19 cellular contexts compared by ENCODE assay signal in genomic region chr7:27178366-27178765, GRCh38. TPM values are rescaled to one million over a fixed set of nuclear protein-coding genes. Genes with fewer than 3 reads are reported as not detected.
DNase-seq lines count a peak whose midpoint lies in the region; ATAC-seq, FAIRE-seq and TF ChIP-seq lines count a peak whose summit lies in the region.
"Had no signal": no experiment of that assay in that cellular context is flagged by ENCODE, and none has a peak within 500 bp of the region (broad histone marks: within the 10 kb centered on the region; RNA-seq: fewer than 3 reads in every experiment).

No MANE protein-coding gene starts in this region.

- in situ Hi-C loops in Caki2 (cut with HindIII; ENCODE audit: low pct_unique_long_range_greater_than_20kb, low sequenced_read_pairs) (no loop called here), gastrocnemius medialis (cut with MboI; ENCODE audit: low sequenced_read_pairs in 4 of 4) (loop anchor here in 3 of 4 donors (10.0 to 25.0 kb wide), 5 partner anchors 909 to 1416 kb away; partner anchors contain the start of gene CREB5 (in 1 of the 3))

- TF ChIP-seq CTCF in gastrocnemius medialis (IDR thresholded peaks at IDR 0.05 in 4 of 5, conservative IDR thresholded peaks at IDR 0.05 in 1 of 5): no peak

- peak; percentile 15 to 21 for ATAC-seq in gastrocnemius medialis
- ATAC-seq: heart right ventricle; natural killer cell treated with Interleukin-12 subunit alpha and Interleukin-12 subunit beta and Interleukin-15 and Interleukin-18, amount 100 ng/mL, for 72 hours had no signal

- peak overlapping the region; percentile 90 to 99 (median 95) for H3K27ac ChIP-seq in gastrocnemius medialis
- H3K27ac ChIP-seq: cardiac muscle cell, heart right ventricle had no signal

- TF ChIP-seq POLR2A in gastrocnemius medialis (IDR thresholded peaks at IDR 0.05): peak in 1 of 2 donors; percentile 7
- TF ChIP-seq POLR2A in GM12891 (IDR thresholded peaks at IDR 0.05; ENCODE audit: low read depth, low read length): no peak

- FAIRE-seq in GM12891 (lab: Jason Lieb, UNC): no peak
- FAIRE-seq: GM12892 had no signal

- intact Hi-C loops in gastrocnemius medialis (cut with DNase I; ENCODE audit: low total_unique reads): loop anchor here (10.0 kb wide), 1 partner anchor 1504 kb away; no protein-coding TSS in a partner anchor

- DNase-seq in Caki2 (ENCODE audit: low read depth) (peak; percentile 26), NCI-H446 treated with DMSO at 0.1 percent for 48 hours (lab: John Stamatoyannopoulos, UW) (peak; percentile 30), glomerular visceral epithelial cell (ENCODE audit: extremely low spot score) (peak; percentile 50), gastrocnemius medialis (peak; percentile 50 to 68), GM12891 (ENCODE audit: insufficient read length, low spot score) (no peak), GOT3 (lab: John Stamatoyannopoulos, UW) (no peak), activated gamma-delta T cell (lab: John Stamatoyannopoulos, UW) (no peak), CD1c-positive myeloid dendritic cell (ENCODE audit: extremely low spot score) (no peak)
- DNase-seq: activated naive CD4-positive, alpha-beta T cell treated with Interleukin-2 at 50 U/mL for 16 hours; AML-193; DMS79; heart right ventricle; NCI-H1105 treated with DMSO at 0.1 percent for 48 hours; SK-N-SH; substantia nigra had no signal

- no peaks in the 10 kb centered on the region for H3K9me3 ChIP-seq in gastrocnemius medialis
- H3K9me3 ChIP-seq: heart right ventricle, SK-N-SH had no signal

- no peaks in the 10 kb centered on the region for H3K36me3 ChIP-seq in gastrocnemius medialis
- H3K36me3 ChIP-seq: cardiac muscle cell had no signal

- H3K27me3 ChIP-seq in gastrocnemius medialis: peaks cover 0 to 3% (median 3%) of the 10 kb centered on the region in 3 donors

- H3K4me3 ChIP-seq in gastrocnemius medialis: peak overlapping the region; percentile 47 to 56 (median 52)
- H3K4me3 ChIP-seq: cardiac muscle cell, heart right ventricle had no signal

- H3K4me1 ChIP-seq in gastrocnemius medialis: peaks cover 45 to 68% of the 10 kb centered on the region in 2 donors

TF ChIP-seq in GM12891, 5 proteins besides CTCF, POLR2A, EP300 and RAD21:
- TF ChIP-seq TAF1 (IDR thresholded peaks at IDR 0.05; ENCODE audit: low read depth, low read length) (no peak), SPI1 (IDR thresholded peaks at IDR 0.05; ENCODE audit: low read depth, low read length) (no peak), PAX5 (IDR thresholded peaks at IDR 0.05; ENCODE audit: insufficient read depth, low read length, severe bottlenecking) (no peak), POLR2AphosphoS5 (IDR thresholded peaks at IDR 0.05; ENCODE audit: low read depth, low read length) (no peak), POU2F2 (IDR thresholded peaks at IDR 0.05; ENCODE audit: low read depth, low read length) (no peak)

RNA-seq across cellular contexts. Expression of gene HOXA10, which starts 4.2 kb away (rescaled TPM):
- 22.1 and 31.5 TPM in 2 replicates for total RNA-seq in Caki2 (2014; rRNA removed; shearing (Covaris generic); ENCODE audit: low replicate concordance)
- total RNA-seq in gastrocnemius medialis: 10 to 100 TPM; 24.6 to 61.2 (median 40.0) TPM
- polyA plus RNA-seq in GM12891 (2012; ENCODE audit: low read depth, missing spikeins): not detected
- total RNA-seq: cardiac muscle cell had no signal
- polyA plus RNA-seq: cardiac muscle cell, SK-N-SH had no signal

RNA-seq across cellular contexts. Expression of gene HOXA11, which starts 6.7 kb away (rescaled TPM):
- total RNA-seq in Caki2 (2014; rRNA removed; shearing (Covaris generic); ENCODE audit: low replicate concordance): not detected in 2 replicates
- total RNA-seq in gastrocnemius medialis: 1 to 10 TPM; 5.1 to 7.9 (median 6.4) TPM
- not detected for polyA plus RNA-seq in GM12891 (2012; ENCODE audit: low read depth, missing spikeins)
- total RNA-seq: activated CD8-positive, alpha-beta memory T cell treated with anti-CD3 and anti-CD28 coated beads for 36 hours; cardiac muscle cell; heart right ventricle had no signal
- polyA plus RNA-seq: cardiac muscle cell, heart right ventricle, SK-N-SH had no signal

RNA-seq across cellular contexts. Expression of gene HOXA9, which starts 13.0 kb away (rescaled TPM):
- total RNA-seq in Caki2 (2014; rRNA removed; shearing (Covaris generic); ENCODE audit: low replicate concordance): 46.9 and 62.2 TPM in 2 replicates
- total RNA-seq in gastrocnemius medialis: 10 to 100 TPM; 18.9 to 30.3 (median 19.5) TPM
- polyA plus RNA-seq in GM12891 (2012; ENCODE audit: low read depth, missing spikeins): not detected
- total RNA-seq: activated CD8-positive, alpha-beta memory T cell treated with anti-CD3 and anti-CD28 coated beads for 36 hours; cardiac muscle cell; heart right ventricle had no signal
- polyA plus RNA-seq: cardiac muscle cell, heart right ventricle, SK-N-SH had no signal

RNA-seq across cellular contexts. Expression of gene HOXA13, which starts 21.5 kb away (rescaled TPM):
- 0.70 and 1.2 TPM in 2 replicates for total RNA-seq in Caki2 (2014; rRNA removed; shearing (Covaris generic); ENCODE audit: low replicate concordance)
- total RNA-seq in gastrocnemius medialis: 1 to 10 TPM in 3 of 4 donors, under 1 TPM in 1; 0.82 to 2.4 (median 1.7) TPM
- polyA plus RNA-seq in GM12891 (2012; ENCODE audit: low read depth, missing spikeins): not detected
- total RNA-seq: activated CD8-positive, alpha-beta memory T cell treated with anti-CD3 and anti-CD28 coated beads for 36 hours; cardiac muscle cell; heart right ventricle; natural killer cell treated with Interleukin-12 subunit alpha and Interleukin-12 subunit beta and Interleukin-15 and Interleukin-18, amount 100 ng/mL, for 72 hours had no signal
- polyA plus RNA-seq: cardiac muscle cell, heart right ventricle, SK-N-SH had no signal

RNA-seq across cellular contexts. Expression of gene HOXA7, which starts 21.9 kb away (rescaled TPM):
- 5.1 TPM in 1 of 2 replicates, not detected in the other for total RNA-seq in Caki2 (2014; rRNA removed; shearing (Covaris generic); ENCODE audit: low replicate concordance)
- 10 to 100 TPM in 1 of 4 donors, 1 to 10 TPM in 3; 5.3 to 12.8 (median 8.6) TPM for total RNA-seq in gastrocnemius medialis
- polyA plus RNA-seq in GM12891 (2012; ENCODE audit: low read depth, missing spikeins): not detected
- total RNA-seq: activated CD8-positive, alpha-beta memory T cell treated with anti-CD3 and anti-CD28 coated beads for 36 hours; cardiac muscle cell; heart right ventricle had no signal
- polyA plus RNA-seq: cardiac muscle cell, SK-N-SH had no signal

Comparison
In these comparisons a context has a peak if more than half of its experiments do, and no peak if none do; other contexts are left out.
1. DNase-seq: peak in Caki2 (single experiment), NCI-H446 treated with DMSO at 0.1 percent for 48 hours (single experiment), glomerular visceral epithelial cell (single experiment) and gastrocnemius medialis (2 of 2); none in GM12891 (single experiment), GOT3 (single experiment), activated gamma-delta T cell (single experiment) and CD1c-positive myeloid dendritic cell (single experiment).